In the genomic region with DNA sequence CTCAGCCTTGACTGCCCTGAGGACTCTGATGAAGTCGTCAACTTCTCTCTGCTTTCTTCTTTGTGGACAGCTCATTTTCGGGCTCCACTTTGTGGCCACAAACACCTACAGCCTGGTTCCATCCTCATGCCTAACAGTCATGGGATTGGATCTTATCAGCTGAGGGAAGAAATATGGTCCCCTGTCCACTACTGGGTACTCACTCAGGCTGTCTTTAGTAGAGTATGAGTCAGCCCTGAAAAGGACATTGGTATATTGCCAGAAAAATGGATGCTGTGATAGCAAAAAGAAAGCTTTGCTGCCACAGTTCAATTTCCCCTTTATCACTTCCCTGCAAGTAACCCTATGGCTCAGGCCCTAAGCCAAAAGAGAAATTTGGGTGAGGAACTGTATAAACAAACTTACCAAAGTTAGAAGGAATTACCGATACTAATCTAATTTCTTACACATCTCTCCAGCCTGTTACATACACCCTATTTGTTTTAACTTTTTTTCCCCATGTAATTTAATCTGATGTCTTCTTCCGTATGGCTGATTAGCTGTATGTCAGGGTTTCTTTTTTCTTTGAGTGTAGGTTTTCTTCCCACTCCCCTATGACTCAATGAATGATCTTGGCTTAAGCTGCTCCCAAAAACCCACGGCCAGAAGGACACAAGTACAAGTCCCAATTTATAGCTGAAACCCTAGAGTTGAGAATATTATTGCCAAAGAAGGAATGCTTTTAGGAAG, we compare ENCODE assay signal across 1 cellular context.
TF ChIP-seq lines count a peak whose summit lies in the region.

No MANE protein-coding gene starts in this region.

TF ChIP-seq in HepG2, 621 proteins besides CTCF, POLR2A, EP300 and RAD21:
- TF ChIP-seq RXRB (CRISPR knock-in tag; IDR thresholded peaks at IDR 0.05; ENCODE audit: borderline replicate concordance): no peak
- no peak for TF ChIP-seq RELA (CRISPR knock-in tag; IDR thresholded peaks at IDR 0.05)
- no peak for TF ChIP-seq MBNL3 (CRISPR knock-in tag; conservative IDR thresholded peaks at IDR 0.05)
- TF ChIP-seq EEA1 (CRISPR knock-in tag; IDR thresholded peaks at IDR 0.05; ENCODE audit: borderline replicate concordance): no peak
- TF ChIP-seq JUND (CRISPR knock-in tag; IDR thresholded peaks at IDR 0.05): no peak
- TF ChIP-seq, protein P1, sequence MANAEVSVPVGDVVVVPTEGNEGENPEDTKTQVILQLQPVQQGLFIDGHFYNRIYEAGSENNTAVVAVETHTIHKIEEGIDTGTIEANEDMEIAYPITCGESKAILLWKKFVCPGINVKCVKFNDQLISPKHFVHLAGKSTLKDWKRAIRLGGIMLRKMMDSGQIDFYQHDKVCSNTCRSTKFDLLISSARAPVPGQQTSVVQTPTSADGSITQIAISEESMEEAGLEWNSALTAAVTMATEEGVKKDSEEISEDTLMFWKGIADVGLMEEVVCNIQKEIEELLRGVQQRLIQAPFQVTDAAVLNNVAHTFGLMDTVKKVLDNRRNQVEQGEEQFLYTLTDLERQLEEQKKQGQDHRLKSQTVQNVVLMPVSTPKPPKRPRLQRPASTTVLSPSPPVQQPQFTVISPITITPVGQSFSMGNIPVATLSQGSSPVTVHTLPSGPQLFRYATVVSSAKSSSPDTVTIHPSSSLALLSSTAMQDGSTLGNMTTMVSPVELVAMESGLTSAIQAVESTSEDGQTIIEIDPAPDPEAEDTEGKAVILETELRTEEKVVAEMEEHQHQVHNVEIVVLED (CRISPR knock-in tag; IDR thresholded peaks at IDR 0.05; ENCODE audit: borderline replicate concordance): no peak
- no peak for TF ChIP-seq FOSL2 (CRISPR knock-in tag; IDR thresholded peaks at IDR 0.05)
- TF ChIP-seq MBD4 (IDR thresholded peaks at IDR 0.05; ENCODE audit: borderline replicate concordance, low read length): no peak
- no peak for TF ChIP-seq ZBTB3 (CRISPR knock-in tag; IDR thresholded peaks at IDR 0.05; ENCODE audit: borderline replicate concordance, low read depth)
- TF ChIP-seq, protein P2, sequence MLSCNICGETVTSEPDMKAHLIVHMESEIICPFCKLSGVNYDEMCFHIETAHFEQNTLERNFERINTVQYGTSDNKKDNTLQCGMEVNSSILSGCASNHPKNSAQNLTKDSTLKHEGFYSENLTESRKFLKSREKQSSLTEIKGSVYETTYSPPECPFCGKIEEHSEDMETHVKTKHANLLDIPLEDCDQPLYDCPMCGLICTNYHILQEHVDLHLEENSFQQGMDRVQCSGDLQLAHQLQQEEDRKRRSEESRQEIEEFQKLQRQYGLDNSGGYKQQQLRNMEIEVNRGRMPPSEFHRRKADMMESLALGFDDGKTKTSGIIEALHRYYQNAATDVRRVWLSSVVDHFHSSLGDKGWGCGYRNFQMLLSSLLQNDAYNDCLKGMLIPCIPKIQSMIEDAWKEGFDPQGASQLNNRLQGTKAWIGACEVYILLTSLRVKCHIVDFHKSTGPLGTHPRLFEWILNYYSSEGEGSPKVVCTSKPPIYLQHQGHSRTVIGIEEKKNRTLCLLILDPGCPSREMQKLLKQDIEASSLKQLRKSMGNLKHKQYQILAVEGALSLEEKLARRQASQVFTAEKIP (CRISPR knock-in tag; IDR thresholded peaks at IDR 0.05; ENCODE audit: borderline replicate concordance): no peak
- no peak for TF ChIP-seq ZSCAN9 (CRISPR knock-in tag; IDR thresholded peaks at IDR 0.05; ENCODE audit: borderline replicate concordance)
- TF ChIP-seq STAT5B (CRISPR knock-in tag; IDR thresholded peaks at IDR 0.05): no peak
- no peak for TF ChIP-seq KMT2B (CRISPR knock-in tag; IDR thresholded peaks at IDR 0.05)
- no peak for TF ChIP-seq ZNF7 (CRISPR knock-in tag; IDR thresholded peaks at IDR 0.05)
- TF ChIP-seq, protein P3, sequence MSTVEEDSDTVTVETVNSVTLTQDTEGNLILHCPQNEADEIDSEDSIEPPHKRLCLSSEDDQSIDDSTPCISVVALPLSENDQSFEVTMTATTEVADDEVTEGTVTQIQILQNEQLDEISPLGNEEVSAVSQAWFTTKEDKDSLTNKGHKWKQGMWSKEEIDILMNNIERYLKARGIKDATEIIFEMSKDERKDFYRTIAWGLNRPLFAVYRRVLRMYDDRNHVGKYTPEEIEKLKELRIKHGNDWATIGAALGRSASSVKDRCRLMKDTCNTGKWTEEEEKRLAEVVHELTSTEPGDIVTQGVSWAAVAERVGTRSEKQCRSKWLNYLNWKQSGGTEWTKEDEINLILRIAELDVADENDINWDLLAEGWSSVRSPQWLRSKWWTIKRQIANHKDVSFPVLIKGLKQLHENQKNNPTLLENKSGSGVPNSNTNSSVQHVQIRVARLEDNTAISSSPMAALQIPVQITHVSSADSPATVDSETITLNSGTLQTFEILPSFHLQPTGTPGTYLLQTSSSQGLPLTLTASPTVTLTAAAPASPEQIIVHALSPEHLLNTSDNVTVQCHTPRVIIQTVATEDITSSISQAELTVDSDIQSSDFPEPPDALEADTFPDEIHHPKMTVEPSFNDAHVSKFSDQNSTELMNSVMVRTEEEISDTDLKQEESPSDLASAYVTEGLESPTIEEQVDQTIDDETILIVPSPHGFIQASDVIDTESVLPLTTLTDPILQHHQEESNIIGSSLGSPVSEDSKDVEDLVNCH (CRISPR knock-in tag; IDR thresholded peaks at IDR 0.05): no peak
- no peak for TF ChIP-seq RCOR2 (CRISPR knock-in tag; IDR thresholded peaks at IDR 0.05)
- no peak for TF ChIP-seq HCFC1 (IDR thresholded peaks at IDR 0.05; ENCODE audit: low read depth, low read length)
- TF ChIP-seq TBL1XR1 (IDR thresholded peaks at IDR 0.05; ENCODE audit: borderline replicate concordance, low read length, partially characterized antibody): no peak
- TF ChIP-seq HOXA3 (CRISPR knock-in tag; IDR thresholded peaks at IDR 0.05): no peak
TF ChIP-seq in HepG2: peak in this region for 0.
